In genomic region chr17:31379796-31380195, GRCh38 we compare ENCODE assay signal across 21 cellular contexts.
"Had no signal": no experiment of that assay in that cellular context is flagged by ENCODE, and none has a peak within 500 bp of the region (broad histone marks: within the 10 kb centered on the region; RNA-seq: fewer than 3 reads in every experiment).

No MANE protein-coding gene starts in this region.

- H3K9me3 Mint-ChIP-seq: effector memory CD8-positive, alpha-beta T cell; immature natural killer cell; naive B cell; nephron; stimulated activated naive B cell treated with anti-CD40 and anti-IgM and Interleukin-4, amounts not matched to agents 10 μg/mL and 1 μg/mL and 100 μg/mL, for 72 hours; type B pancreatic cell had no signal

- H3K36me3 ChIP-seq: vagina had no signal

- H3K27me3 Mint-ChIP-seq: effector memory CD8-positive, alpha-beta T cell; naive B cell; stimulated activated naive B cell treated with anti-CD40 and anti-IgM and Interleukin-4, amounts not matched to agents 10 μg/mL and 1 μg/mL and 100 μg/mL, for 72 hours; type B pancreatic cell had no signal

- H3K79me2 ChIP-seq: parathyroid adenoma had no signal

- DNase-seq: effector memory CD8-positive, alpha-beta T cell; gastrocnemius medialis; immature natural killer cell; left ventricle myocardium inferior; lower lobe of right lung; mesenchymal stem cell; naive B cell; sigmoid colon; stimulated activated CD4-positive, alpha-beta T cell treated with anti-CD3 and anti-CD28 coated beads, Interleukin-2, amount 100 ng/mL, for 24 hours; stimulated activated CD4-positive, alpha-beta T cell treated with anti-CD3 and anti-CD28 coated beads, Interleukin-4, amount 100 ng/mL, for 4 hours; stimulated activated naive B cell treated with anti-CD40 and anti-IgM and Interleukin-4, amounts not matched to agents 10 μg/mL and 1 μg/mL and 100 μg/mL, for 72 hours; thyroid gland had no signal

- H3K36me3 Mint-ChIP-seq: naive B cell had no signal

- H3K27me3 ChIP-seq: esophagus muscularis mucosa, gastrocnemius medialis, sigmoid colon, suprapubic skin, thyroid gland, vagina had no signal

- H3K4me3 Mint-ChIP-seq: effector memory CD8-positive, alpha-beta T cell; immature natural killer cell; naive B cell; nephron; stimulated activated naive B cell treated with anti-CD40 and anti-IgM and Interleukin-4, amounts not matched to agents 10 μg/mL and 1 μg/mL and 100 μg/mL, for 72 hours; type B pancreatic cell had no signal

- H3K9me3 ChIP-seq: esophagus muscularis mucosa, gastrocnemius medialis, left ventricle myocardium inferior, lower lobe of right lung, sigmoid colon, suprapubic skin, thyroid gland, vagina had no signal

- H3K27ac ChIP-seq: epithelial cell of prostate, esophagus muscularis mucosa, gastrocnemius medialis, left ventricle myocardium inferior, lower lobe of right lung, parathyroid adenoma, sigmoid colon, skin epidermis, suprapubic skin, thyroid gland, vagina had no signal

- H2AFZ ChIP-seq: parathyroid adenoma had no signal

- H3K27ac Mint-ChIP-seq: effector memory CD8-positive, alpha-beta T cell; immature natural killer cell; naive B cell; nephron; stimulated activated naive B cell treated with anti-CD40 and anti-IgM and Interleukin-4, amounts not matched to agents 10 μg/mL and 1 μg/mL and 100 μg/mL, for 72 hours; type B pancreatic cell had no signal

- H3K4me1 Mint-ChIP-seq: immature natural killer cell, naive B cell, nephron had no signal

- H3K9ac ChIP-seq: parathyroid adenoma had no signal

- H3K4me3 ChIP-seq: esophagus muscularis mucosa, gastrocnemius medialis, left ventricle myocardium inferior, lower lobe of right lung, sigmoid colon, skin epidermis, suprapubic skin, thyroid gland, vagina had no signal

- H3K4me1 ChIP-seq: esophagus muscularis mucosa, gastrocnemius medialis, left ventricle myocardium inferior, lower lobe of right lung, parathyroid adenoma, sigmoid colon, suprapubic skin, thyroid gland, vagina had no signal

- ATAC-seq: effector memory CD8-positive, alpha-beta T cell; gastrocnemius medialis; lower lobe of right lung; stimulated activated naive B cell treated with anti-CD40 and anti-IgM and Interleukin-4, amounts not matched to agents 10 μg/mL and 1 μg/mL and 100 μg/mL, for 72 hours had no signal

- FAIRE-seq: keratinocyte had no signal
